ENCODE assay signal across 17 cellular contexts in genomic region chr6:152292595-152292994, GRCh38.
DNase-seq lines count a peak whose midpoint lies in the region; ATAC-seq and TF ChIP-seq lines count a peak whose summit lies in the region.
"Had no signal": no experiment of that assay in that cellular context is flagged by ENCODE, and none has a peak within 500 bp of the region (broad histone marks: within the 10 kb centered on the region; RNA-seq: fewer than 3 reads in every experiment).

No MANE protein-coding gene starts in this region.

- H3K27ac ChIP-seq in heart left ventricle = peak overlapping the region; percentile 24 to 73 (median 50)
- H3K27ac ChIP-seq: 22Rv1, A549, C4-2B, GM23248, HL-60 had no signal

- H3K4me1 ChIP-seq in heart left ventricle = peaks cover 0 to 35% (median 16%) of the 10 kb centered on the region in 12 donors
- H3K4me1 ChIP-seq: A549, HAP-1 had no signal

- TF ChIP-seq POLR2A in heart left ventricle (IDR thresholded peaks at IDR 0.05) = no peak

- ATAC-seq in Right ventricle myocardium inferior = peak; percentile 57
- ATAC-seq in heart left ventricle = peak; percentile 7 to 63 (median 58)
- ATAC-seq in left ventricle myocardium superior = peak; percentile 74
- ATAC-seq: A549, GM12878 had no signal

- no peaks in the 10 kb centered on the region for H3K9me3 ChIP-seq in heart left ventricle
- H3K9me3 ChIP-seq: A549, HAP-1 had no signal

- 55 to 72% (median 64%) methylated on average over 3 of the region's 3 CpGs for WGBS in heart left ventricle, 4 donors

- intact Hi-C loops in Right ventricle myocardium inferior (cut with DNase I) = no loop called here
- intact Hi-C loops in cardiac septum (cut with DNase I) = no loop called here
- intact Hi-C loops in heart left ventricle (cut with DNase I) = no loop called here
- intact Hi-C loops in left ventricle myocardium superior (cut with micrococcal nuclease) = no loop called here

- no peak for TF ChIP-seq CTCF in heart left ventricle (IDR thresholded peaks at IDR 0.05)

- H3K36me3 ChIP-seq in heart left ventricle = peaks cover 0 to 95% (median 82%) of the 10 kb centered on the region in 9 donors
- H3K36me3 ChIP-seq: HAP-1 had no signal

- H3K4me3 ChIP-seq in heart left ventricle = no peak overlapping the region
- H3K4me3 ChIP-seq: A549, GM12878, GM23248, HAP-1 had no signal

- no peaks in the 10 kb centered on the region for H3K27me3 ChIP-seq in heart left ventricle

- DNase-seq in Right ventricle myocardium inferior (ENCODE audit: missing footprints) = no peak
- no peak for DNase-seq in cardiac septum (ENCODE audit: low spot score)
- no peak for DNase-seq in heart left ventricle
- no peak for DNase-seq in left ventricle myocardium superior
- DNase-seq in GDM1 (lab: John Stamatoyannopoulos, UW) = no peak
- DNase-seq in HPDE6-E6E7 (ENCODE audit: extremely low spot score) = no peak
- DNase-seq in medulla oblongata (ENCODE audit: extremely low spot score) = no peak
- DNase-seq: AML-193; CD4-positive, alpha-beta memory T cell; DMS79; GM23248 had no signal
